9 cellular contexts compared by ENCODE assay signal in the genomic region with DNA sequence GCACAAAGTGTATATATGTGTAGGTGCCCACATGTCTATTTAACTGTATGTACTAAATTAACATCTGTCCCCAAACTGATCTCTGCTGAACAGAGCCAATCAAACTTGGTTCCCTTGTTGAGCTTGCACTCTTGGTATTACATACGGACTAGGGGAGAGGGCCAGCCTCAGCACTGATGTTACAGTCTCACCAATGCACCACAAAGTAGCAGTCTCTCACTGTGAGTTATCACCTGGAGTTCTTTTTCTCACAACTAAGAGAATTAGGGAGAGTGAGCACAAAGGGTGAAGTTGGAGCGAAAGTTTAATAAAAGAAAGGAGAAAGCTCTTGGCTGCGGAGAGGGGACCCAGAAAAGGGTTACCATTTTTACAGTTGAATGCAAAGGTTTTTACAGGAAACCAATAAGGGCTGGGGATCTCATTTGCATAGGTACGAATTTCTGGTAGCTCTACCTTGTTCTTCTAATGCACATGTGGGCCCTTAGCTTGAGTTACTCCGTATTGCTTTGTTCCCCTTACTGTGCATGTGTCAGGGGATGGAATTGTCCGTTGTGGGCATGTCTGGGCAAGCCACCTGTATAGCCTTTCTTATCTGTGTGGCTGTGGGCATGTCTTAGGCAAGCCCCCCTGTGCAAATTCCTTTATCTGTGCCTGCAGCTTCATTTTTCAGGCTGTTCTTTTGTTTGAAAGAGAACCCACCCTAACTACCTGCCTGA. TPM values are rescaled to one million over a fixed set of nuclear protein-coding genes. Genes with fewer than 3 reads are reported as not detected.
DNase-seq lines count a peak whose midpoint lies in the region; ATAC-seq, FAIRE-seq and TF ChIP-seq lines count a peak whose summit lies in the region.
"Had no signal": no experiment of that assay in that cellular context is flagged by ENCODE, and none has a peak within 500 bp of the region (broad histone marks: within the 10 kb centered on the region; RNA-seq: fewer than 3 reads in every experiment).

No MANE protein-coding gene starts in this region.

- H3K27me3 Mint-ChIP-seq in WTC11 (ENCODE audit: low read depth) (peaks cover 7% of the 10 kb centered on the region; the same call in 1 of the 2 replicates), mesothelial cell of epicardium (ENCODE audit: low read depth) (no peaks in the 10 kb centered on the region)

- no peaks in the 10 kb centered on the region for H3K27me3 ChIP-seq in HUES6 (ENCODE audit: control insufficient read depth, insufficient read depth, low read length)

- no peak overlapping the region for H3K9ac ChIP-seq in HUES6 (ENCODE audit: low read length)

- no peak for TF ChIP-seq CTCF in WTC11 (IDR thresholded peaks at IDR 0.05)
- no peak for TF ChIP-seq CTCF in mesothelial cell of epicardium (IDR thresholded peaks at IDR 0.05; ENCODE audit: unreplicated experiment)

- peak; percentile 86; the same call in 1 of the 2 replicates for TF ChIP-seq POLR2A in GM12891 (IDR thresholded peaks at IDR 0.05; ENCODE audit: low read depth, low read length)

- no peak overlapping the region for H3K4me3 ChIP-seq in HUES6 (ENCODE audit: low read depth, low read length)

- no peaks in the 10 kb centered on the region for H3K36me3 ChIP-seq in HUES6 (ENCODE audit: control insufficient read depth, insufficient read depth, low read length)

- H3K27ac Mint-ChIP-seq in WTC11 = peak overlapping the region; percentile 51; the same call in 1 of the 2 replicates
- peak overlapping the region; percentile 54 for H3K27ac Mint-ChIP-seq in mesothelial cell of epicardium

- DNase-seq in GM12891 (ENCODE audit: insufficient read length, low spot score) (no peak), WTC11 (ENCODE audit: low spot score) (no peak), mesothelial cell of epicardium (ENCODE audit: low spot score in 2 of 2, unreplicated experiment in 2 of 2) (no peak), NCI-H446 treated with DMSO at 0.1 percent for 48 hours (lab: John Stamatoyannopoulos, UW) (no peak), NCI-H510A (lab: John Stamatoyannopoulos, UW) (no peak)
- DNase-seq: right cardiac atrium had no signal

- POLR2A ChIA-PET in WTC11 (lab: Charles Lee) = no interaction called here

- peak; percentile 90 for FAIRE-seq in GM12891 (lab: Jason Lieb, UNC)

- H3K4me1 Mint-ChIP-seq in WTC11 = peaks cover 56% of the 10 kb centered on the region
- H3K4me1 Mint-ChIP-seq in mesothelial cell of epicardium = peaks cover 19% of the 10 kb centered on the region

- H3K4me3 Mint-ChIP-seq in WTC11 (no peak overlapping the region), mesothelial cell of epicardium (no peak overlapping the region)

- CTCF ChIA-PET in WTC11 (lab: Charles Lee) = interaction anchor here (0.7 to 3.1 kb wide), 4 partner anchors 9 to 222 kb away, joined by 3 to 17 read pairs (median 4); no protein-coding TSS in a partner anchor

- peak overlapping the region; percentile 6; the same call in 1 of the 2 replicates for H3K27ac ChIP-seq in HUES6 (ENCODE audit: low read depth, low read length)

- ATAC-seq in WTC11 = peak; percentile 29
- no peak for ATAC-seq in HG03097 (IDR thresholded peaks at IDR 0.05; ENCODE audit: low FRiP score, unreplicated experiment)
- ATAC-seq in HG03095 (IDR thresholded peaks at IDR 0.05; ENCODE audit: unreplicated experiment) = no peak
- ATAC-seq: right cardiac atrium had no signal

- H3K36me3 Mint-ChIP-seq in WTC11 (no peaks in the 10 kb centered on the region), mesothelial cell of epicardium (no peaks in the 10 kb centered on the region)

- H3K9me3 ChIP-seq in HUES6 (ENCODE audit: control insufficient read depth, insufficient read depth, low read depth, low read length) = no peaks in the 10 kb centered on the region

- H3K9me3 Mint-ChIP-seq in WTC11 (peaks cover 13% of the 10 kb centered on the region; the same call in 1 of the 2 replicates), mesothelial cell of epicardium (peaks cover 5% of the 10 kb centered on the region)

- peaks cover 7% of the 10 kb centered on the region; the same call in 1 of the 2 replicates for H3K4me1 ChIP-seq in HUES6 (ENCODE audit: control insufficient read depth, insufficient read depth, low read length)

TF ChIP-seq in GM12891, 5 proteins besides CTCF, POLR2A, EP300 and RAD21:
- TF ChIP-seq TAF1 (IDR thresholded peaks at IDR 0.05; ENCODE audit: low read depth, low read length) = peak; percentile 62; the same call in 1 of the 2 replicates
- no peak for TF ChIP-seq SPI1 (IDR thresholded peaks at IDR 0.05; ENCODE audit: low read depth, low read length)
- TF ChIP-seq PAX5 (IDR thresholded peaks at IDR 0.05; ENCODE audit: insufficient read depth, low read length, severe bottlenecking) = no peak
- TF ChIP-seq POLR2AphosphoS5 (IDR thresholded peaks at IDR 0.05; ENCODE audit: low read depth, low read length) = peak; percentile 87
- TF ChIP-seq POU2F2 (IDR thresholded peaks at IDR 0.05; ENCODE audit: low read depth, low read length) = peak; percentile 79; the same call in 1 of the 2 replicates
TF ChIP-seq in GM12891: peak in this region for 3.

TF ChIP-seq in WTC11, 78 proteins besides CTCF, POLR2A, EP300 and RAD21:
- TF ChIP-seq MAX (CRISPR knock-in tag; IDR thresholded peaks at IDR 0.05) (no peak), TP53 (CRISPR knock-in tag; IDR thresholded peaks at IDR 0.05) (peak; percentile 80; the same call in 1 of the 2 replicates), ZMAT4 (CRISPR knock-in tag; IDR thresholded peaks at IDR 0.05) (no peak)
- TF ChIP-seq, protein P1, sequence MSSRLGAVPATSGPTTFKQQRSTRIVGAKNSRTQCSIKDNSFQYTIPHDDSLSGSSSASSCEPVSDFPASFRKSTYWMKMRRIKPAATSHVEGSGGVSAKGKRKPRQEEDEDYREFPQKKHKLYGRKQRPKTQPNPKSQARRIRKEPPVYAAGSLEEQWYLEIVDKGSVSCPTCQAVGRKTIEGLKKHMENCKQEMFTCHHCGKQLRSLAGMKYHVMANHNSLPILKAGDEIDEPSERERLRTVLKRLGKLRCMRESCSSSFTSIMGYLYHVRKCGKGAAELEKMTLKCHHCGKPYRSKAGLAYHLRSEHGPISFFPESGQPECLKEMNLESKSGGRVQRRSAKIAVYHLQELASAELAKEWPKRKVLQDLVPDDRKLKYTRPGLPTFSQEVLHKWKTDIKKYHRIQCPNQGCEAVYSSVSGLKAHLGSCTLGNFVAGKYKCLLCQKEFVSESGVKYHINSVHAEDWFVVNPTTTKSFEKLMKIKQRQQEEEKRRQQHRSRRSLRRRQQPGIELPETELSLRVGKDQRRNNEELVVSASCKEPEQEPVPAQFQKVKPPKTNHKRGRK (CRISPR knock-in tag; IDR thresholded peaks at IDR 0.05; ENCODE audit: borderline replicate concordance) = no peak
TF ChIP-seq in WTC11: peak in this region for 1.

RNA-seq across cellular contexts. Expression of gene CHI3L2, which starts 13.3 kb away (rescaled TPM):
- polyA plus RNA-seq in GM12891 (2012; ENCODE audit: low read depth, missing spikeins) = 273 TPM
- 0.41 to 0.61 TPM (median 0.41 TPM) in 3 replicates for total RNA-seq in WTC11 (2021)
- total RNA-seq in mesothelial cell of epicardium = not detected in 3 replicates

RNA-seq across cellular contexts. Expression of gene DENND2D, which starts 13.8 kb away (rescaled TPM):
- 33.0 TPM for polyA plus RNA-seq in GM12891 (2012; ENCODE audit: low read depth, missing spikeins)
- 2.1 to 2.9 TPM (median 2.2 TPM) in 3 replicates for total RNA-seq in WTC11 (2021)
- 4.1 to 4.8 TPM (median 4.7 TPM) in 3 replicates for total RNA-seq in mesothelial cell of epicardium
